In the genomic region with DNA sequence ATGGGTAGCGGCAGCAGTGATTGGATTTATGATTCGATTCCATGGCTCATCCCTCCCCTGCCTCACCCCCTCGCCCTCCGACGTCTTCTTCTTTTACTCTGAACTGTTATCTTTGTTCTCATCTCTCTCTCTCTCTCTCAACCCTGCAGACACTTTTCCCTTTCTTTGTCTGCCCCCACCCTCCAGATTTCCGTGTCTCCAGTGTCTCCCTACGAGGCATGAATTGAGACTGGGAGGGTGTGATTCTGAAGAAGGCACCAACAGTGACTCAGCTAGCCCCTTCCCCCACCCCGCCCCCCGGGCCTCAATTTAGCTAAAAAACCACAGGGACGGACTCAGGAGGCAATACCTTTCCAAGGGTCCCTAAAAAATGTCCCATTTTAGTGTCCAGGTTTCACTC, we compare ENCODE assay signal across 24 cellular contexts. TPM values are rescaled to one million over a fixed set of nuclear protein-coding genes. Genes with fewer than 3 reads are reported as not detected.
"Had no signal": no experiment of that assay in that cellular context is flagged by ENCODE, and none has a peak within 500 bp of the region (broad histone marks: within the 10 kb centered on the region; RNA-seq: fewer than 3 reads in every experiment).

No MANE protein-coding gene starts in this region.

- DNase-seq: activated CD4-positive, alpha-beta T cell treated with anti-CD3 and anti-CD28 coated beads for 4 hours; activated CD8-positive, alpha-beta T cell treated with anti-CD3 and anti-CD28 coated beads for 36 hours; activated naive CD4-positive, alpha-beta T cell; activated naive CD8-positive, alpha-beta T cell treated with anti-CD3 and anti-CD28 coated beads for 36 hours; activated T-cell treated with anti-CD3 and anti-CD28 coated beads, Interleukin-2, amount 50 U/mL, for 1 hour; amniotic stem cell; central memory CD4-positive, alpha-beta T cell; cortex of kidney; effector CD4-positive, alpha-beta T cell; heart right ventricle; left ventricle myocardium superior; naive thymus-derived CD4-positive, alpha-beta T cell; right lobe of liver; spleen; stimulated activated CD4-positive, alpha-beta T cell treated with anti-CD3 and anti-CD28 coated beads, Interleukin-4, amount 100 ng/mL, for 4 hours; T-cell; tibial artery; uterus had no signal

- H3K27me3 ChIP-seq: right lobe of liver, uterus had no signal

- H3K27ac ChIP-seq: heart right ventricle, neutrophil, parathyroid adenoma, right lobe of liver, spleen, tibial artery, uterus had no signal

- H3K9me3 ChIP-seq: heart right ventricle, neutrophil, right lobe of liver, spleen, tibial artery, uterus had no signal

- H3K36me3 ChIP-seq: heart right ventricle, neutrophil, right lobe of liver, spleen, tibial artery, uterus had no signal

- H2AFZ ChIP-seq: parathyroid adenoma had no signal

- H3K4me3 ChIP-seq: heart right ventricle, right lobe of liver, spleen, tibial artery, uterus had no signal

RNA-seq across cellular contexts. Expression of gene STH, which starts 47.6 kb away (rescaled TPM):
- total RNA-seq: activated CD8-positive, alpha-beta T cell treated with anti-CD3 and anti-CD28 coated beads for 36 hours; activated naive CD8-positive, alpha-beta T cell treated with anti-CD3 and anti-CD28 coated beads for 36 hours; activated T-helper 17 cell treated with anti-CD3 and anti-CD28 coated beads, Interleukin-2, amount 50 U/mL, for 72 hours; esophagus mucosa; heart right ventricle; left ventricle myocardium superior; mucosa of gallbladder; naive thymus-derived CD4-positive, alpha-beta T cell; right lobe of liver; spleen; T-cell; uterus; WTC11 had no signal
